10 cellular contexts compared by ENCODE assay signal in the genomic region with DNA sequence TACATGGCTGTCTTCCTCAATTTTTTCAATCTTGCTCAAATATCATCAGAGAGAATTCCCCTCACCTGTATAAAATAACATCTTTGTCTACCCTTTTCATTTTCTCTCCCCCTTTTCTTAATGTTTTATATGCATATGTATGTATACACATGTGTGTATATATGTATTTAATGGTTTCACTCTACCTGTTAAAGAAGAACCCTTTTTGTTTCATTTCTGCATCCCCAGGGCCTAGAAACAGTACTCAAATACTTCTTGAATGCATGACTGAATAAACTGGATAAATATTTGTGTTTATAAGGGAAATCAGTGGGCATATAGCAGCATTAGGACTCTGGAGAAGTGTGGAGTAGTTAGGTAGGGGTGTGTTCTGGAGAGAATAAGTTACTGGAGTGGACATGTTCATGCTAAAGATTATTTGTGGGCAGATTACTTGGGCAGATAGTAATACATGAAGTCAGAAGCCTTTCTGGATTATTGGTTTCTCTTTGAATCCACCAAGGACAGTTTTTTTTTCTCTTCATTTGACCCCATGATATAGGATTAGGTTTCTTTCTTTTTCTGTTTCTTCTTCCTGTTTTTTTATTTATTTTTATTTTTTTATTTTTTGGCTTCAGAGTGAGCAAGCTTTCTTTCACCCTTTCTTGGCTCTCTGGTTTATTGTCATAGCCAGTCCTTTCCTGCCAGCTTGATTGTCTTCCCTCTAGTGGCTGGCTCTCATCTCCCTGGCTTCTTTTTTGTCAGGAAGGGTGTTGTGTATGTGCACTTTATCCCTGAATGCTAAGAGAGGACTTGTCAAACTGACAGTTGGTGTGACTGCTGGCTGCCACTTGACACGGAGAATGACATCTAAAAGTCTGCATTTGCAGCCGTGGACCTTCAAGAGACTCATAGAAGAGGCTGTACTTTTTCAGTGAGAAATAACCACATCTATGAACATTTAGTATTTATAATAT.
A peak's percentile ranks its signal among the peaks of the same experiment; 100 is the strongest.
DNase-seq lines count a peak whose midpoint lies in the region; ATAC-seq and TF ChIP-seq lines count a peak whose summit lies in the region.
"Had no signal": no experiment of that assay in that cellular context is flagged by ENCODE, and none has a peak within 500 bp of the region (broad histone marks: within the 10 kb centered on the region; RNA-seq: fewer than 3 reads in every experiment).

No MANE protein-coding gene starts in this region.

- no peak overlapping the region for H3K4me3 Mint-ChIP-seq in activated T-helper 2 cell treated with anti-CD3 and anti-CD28 coated beads, Interferon-gamma antibody, Interleukin-2, Interleukin-4, amounts not matched to agents 10 μg/mL and 5 μg/mL and 100 μg/mL, durations not matched to agents 14 hours and 24 hours and 36 hours (ENCODE audit: low read depth)

- H3K27me3 Mint-ChIP-seq in activated T-helper 2 cell treated with anti-CD3 and anti-CD28 coated beads, Interferon-gamma antibody, Interleukin-2, Interleukin-4, amounts not matched to agents 10 μg/mL and 5 μg/mL and 100 μg/mL, durations not matched to agents 14 hours and 24 hours and 36 hours (ENCODE audit: low read depth): no peaks in the 10 kb centered on the region

- H3K9me3 ChIP-seq in esophagus squamous epithelium: no peaks in the 10 kb centered on the region

- intact Hi-C loops in activated T-helper 2 cell treated with anti-CD3 and anti-CD28 coated beads, Interferon-gamma antibody, Interleukin-2, Interleukin-4, amounts not matched to agents 10 μg/mL and 5 μg/mL and 100 μg/mL, durations not matched to agents 14 hours and 24 hours and 36 hours (cut with micrococcal nuclease): loop anchor here (1.0 to 2.0 kb wide), 2 partner anchors 9 to 91 kb away; no protein-coding TSS in a partner anchor
- intact Hi-C loops in esophagus squamous epithelium (cut with DNase I): no loop called here

- 50% methylated on average over 2 of the region's 2 CpGs for WGBS in esophagus squamous epithelium, 2 donors

- no peak overlapping the region for H3K27ac ChIP-seq in esophagus squamous epithelium
- H3K27ac ChIP-seq: KMS-11 had no signal

- TF ChIP-seq POLR2A in esophagus squamous epithelium (IDR thresholded peaks at IDR 0.05): no peak

- DNase-seq in ELR (ENCODE audit: low read depth) (peak; percentile 35), medulla oblongata (ENCODE audit: extremely low spot score) (peak; percentile 38), T1000 (lab: John Stamatoyannopoulos, UW) (no peak), esophagus squamous epithelium (lab: John Stamatoyannopoulos, UW) (no peak)
- no peak for DNase-seq in activated T-helper 2 cell treated with anti-CD3 and anti-CD28 coated beads, Interferon-gamma antibody, Interleukin-2, Interleukin-4, amounts not matched to agents 10 μg/mL and 5 μg/mL and 100 μg/mL, durations not matched to agents 14 hours and 24 hours and 36 hours (ENCODE audit: low spot score)
- DNase-seq in effector CD8-positive, alpha-beta T cell (lab: John Stamatoyannopoulos, UW): no peak
- DNase-seq in activated CD8-positive, alpha-beta memory T cell treated with anti-CD3 and anti-CD28 coated beads for 24 hours: no peak
- DNase-seq: activated CD4-positive, CD25-positive, alpha-beta regulatory T cell treated with anti-CD3 and anti-CD28 coated beads, Interleukin-2, amount 50 U/mL, for 72 hours had no signal

- peaks cover 0 to 21% (median 0%) of the 10 kb centered on the region in 3 donors for H3K36me3 ChIP-seq in esophagus squamous epithelium

- peak; percentile 44 for ATAC-seq in HG02759 (IDR thresholded peaks at IDR 0.05; ENCODE audit: unreplicated experiment)

- H3K4me1 ChIP-seq in esophagus squamous epithelium: no peaks in the 10 kb centered on the region

- H3K4me1 Mint-ChIP-seq in activated T-helper 2 cell treated with anti-CD3 and anti-CD28 coated beads, Interferon-gamma antibody, Interleukin-2, Interleukin-4, amounts not matched to agents 10 μg/mL and 5 μg/mL and 100 μg/mL, durations not matched to agents 14 hours and 24 hours and 36 hours (ENCODE audit: low read depth): peaks cover 37% of the 10 kb centered on the region

- peak overlapping the region; percentile 2 for H3K27ac Mint-ChIP-seq in activated T-helper 2 cell treated with anti-CD3 and anti-CD28 coated beads, Interferon-gamma antibody, Interleukin-2, Interleukin-4, amounts not matched to agents 10 μg/mL and 5 μg/mL and 100 μg/mL, durations not matched to agents 14 hours and 24 hours and 36 hours

- H3K4me3 ChIP-seq in esophagus squamous epithelium: no peak overlapping the region

- H3K36me3 Mint-ChIP-seq in activated T-helper 2 cell treated with anti-CD3 and anti-CD28 coated beads, Interferon-gamma antibody, Interleukin-2, Interleukin-4, amounts not matched to agents 10 μg/mL and 5 μg/mL and 100 μg/mL, durations not matched to agents 14 hours and 24 hours and 36 hours (ENCODE audit: low read depth): peaks cover 49% of the 10 kb centered on the region

- no peaks in the 10 kb centered on the region for H3K9me3 Mint-ChIP-seq in activated T-helper 2 cell treated with anti-CD3 and anti-CD28 coated beads, Interferon-gamma antibody, Interleukin-2, Interleukin-4, amounts not matched to agents 10 μg/mL and 5 μg/mL and 100 μg/mL, durations not matched to agents 14 hours and 24 hours and 36 hours

- no peaks in the 10 kb centered on the region for H3K27me3 ChIP-seq in esophagus squamous epithelium

- no peak for TF ChIP-seq CTCF in esophagus squamous epithelium (IDR thresholded peaks at IDR 0.05)

Comparison
In these comparisons a context has a peak if more than half of its experiments do, and no peak if none do; other contexts are left out.
1. DNase-seq: peak in ELR (single experiment) and medulla oblongata (single experiment); none in activated T-helper 2 cell treated with anti-CD3 and anti-CD28 coated beads, Interferon-gamma antibody, Interleukin-2, Interleukin-4, amounts not matched to agents 10 μg/mL and 5 μg/mL and 100 μg/mL, durations not matched to agents 14 hours and 24 hours and 36 hours (single experiment), T1000 (single experiment), effector CD8-positive, alpha-beta T cell (single experiment), esophagus squamous epithelium (single experiment) and activated CD8-positive, alpha-beta memory T cell treated with anti-CD3 and anti-CD28 coated beads for 24 hours (single experiment).